Comparison of ENCODE assay signal across 8 cellular contexts in the genomic region with DNA sequence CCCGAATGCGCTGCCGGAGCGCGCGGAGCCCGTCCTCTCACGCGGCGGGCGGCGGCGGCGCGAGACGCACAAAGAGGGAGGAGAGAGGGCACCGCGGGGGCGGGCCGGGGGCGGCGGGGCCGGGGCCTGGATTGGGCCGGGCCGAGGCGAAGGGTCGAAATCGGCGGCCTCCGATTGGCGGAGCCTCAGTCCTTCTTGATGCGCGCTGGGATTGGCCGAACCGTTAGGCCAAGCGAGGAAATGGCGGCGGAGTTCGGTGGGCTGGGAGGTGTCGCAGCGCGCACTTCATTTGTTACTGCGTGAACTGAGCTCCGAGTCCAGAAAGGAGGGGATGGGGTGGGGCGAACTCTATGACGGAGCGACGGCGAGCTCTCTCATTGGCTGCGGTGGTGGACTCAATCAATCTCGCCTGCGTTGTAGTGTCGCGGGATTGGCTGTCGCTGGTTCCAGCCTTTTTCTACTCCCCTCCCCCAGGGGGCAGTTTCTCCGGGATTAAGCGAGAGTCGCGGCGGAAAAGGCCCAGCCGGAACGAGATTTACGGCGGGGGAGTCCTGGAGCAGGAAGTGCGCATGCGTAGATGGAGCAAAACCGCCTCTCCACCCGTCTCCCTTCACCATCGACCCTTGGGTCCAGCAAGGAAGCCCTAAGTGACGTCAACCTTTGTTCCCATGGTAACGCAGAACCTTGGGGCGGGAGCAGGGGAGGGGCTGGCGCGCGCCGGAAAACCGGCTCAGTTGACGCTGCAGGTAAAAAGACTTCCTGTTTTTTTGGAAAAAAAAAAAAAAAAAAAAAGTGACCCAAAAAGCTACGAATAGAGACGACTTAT. TPM values are rescaled to one million over a fixed set of nuclear protein-coding genes. Genes with fewer than 3 reads are reported as not detected.
DNase-seq lines count a peak whose midpoint lies in the region; ATAC-seq, FAIRE-seq and TF ChIP-seq lines count a peak whose summit lies in the region.

A gene with protein sequence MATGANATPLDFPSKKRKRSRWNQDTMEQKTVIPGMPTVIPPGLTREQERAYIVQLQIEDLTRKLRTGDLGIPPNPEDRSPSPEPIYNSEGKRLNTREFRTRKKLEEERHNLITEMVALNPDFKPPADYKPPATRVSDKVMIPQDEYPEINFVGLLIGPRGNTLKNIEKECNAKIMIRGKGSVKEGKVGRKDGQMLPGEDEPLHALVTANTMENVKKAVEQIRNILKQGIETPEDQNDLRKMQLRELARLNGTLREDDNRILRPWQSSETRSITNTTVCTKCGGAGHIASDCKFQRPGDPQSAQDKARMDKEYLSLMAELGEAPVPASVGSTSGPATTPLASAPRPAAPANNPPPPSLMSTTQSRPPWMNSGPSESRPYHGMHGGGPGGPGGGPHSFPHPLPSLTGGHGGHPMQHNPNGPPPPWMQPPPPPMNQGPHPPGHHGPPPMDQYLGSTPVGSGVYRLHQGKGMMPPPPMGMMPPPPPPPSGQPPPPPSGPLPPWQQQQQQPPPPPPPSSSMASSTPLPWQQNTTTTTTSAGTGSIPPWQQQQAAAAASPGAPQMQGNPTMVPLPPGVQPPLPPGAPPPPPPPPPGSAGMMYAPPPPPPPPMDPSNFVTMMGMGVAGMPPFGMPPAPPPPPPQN (minus strand): TSS at position 70 of the 826 bp plus-strand sequence. CDS start 150 bp downstream, outside the sequence.

- H3K9me3 ChIP-seq in iPS-20b (ENCODE audit: insufficient read depth, low read depth, low read length) = no peaks in the 10 kb centered on the region

- TF ChIP-seq CTCF in VCaP (conservative IDR thresholded peaks at IDR 0.05) = 0 out of 2 replicates have a peak, but pooled peaks have one; percentile 32
- TF ChIP-seq CTCF in bronchial epithelial cell (IDR thresholded peaks at IDR 0.05; ENCODE audit: insufficient read depth, low read length, severe bottlenecking) = peak; percentile 14

- no peaks in the 10 kb centered on the region for H3K27me3 ChIP-seq in bronchial epithelial cell (ENCODE audit: control insufficient read depth, insufficient read depth, low read length)
- H3K27me3 ChIP-seq in iPS-20b (ENCODE audit: insufficient read depth, low read length) = no peaks in the 10 kb centered on the region

- H3K4me1 ChIP-seq in iPS-20b (ENCODE audit: insufficient read depth, low read length) = peaks cover 14% of the 10 kb centered on the region

- peak; percentile 73 for FAIRE-seq in bronchial epithelial cell (lab: Jason Lieb, UNC)

- peak; percentile 84 for ATAC-seq in GM18870 (IDR thresholded peaks at IDR 0.05; ENCODE audit: unreplicated experiment)
- ATAC-seq in HG03135 (IDR thresholded peaks at IDR 0.05; ENCODE audit: unreplicated experiment) = peak; percentile 77

- H3K4me3 ChIP-seq in bronchial epithelial cell (ENCODE audit: low read depth, low read length) = peak within 1 kb of the TSS; percentile 69
- H3K4me3 ChIP-seq in iPS-20b (ENCODE audit: low read length) = peak within 1 kb of the TSS; percentile 100
- peak within 1 kb of the TSS; percentile 87 to 97 (median 93) for H3K4me3 ChIP-seq in skin epidermis

- peak within 1 kb of the TSS; percentile 88 for H3K9ac ChIP-seq in iPS-20b (ENCODE audit: low read depth, low read length)

- H3K36me3 ChIP-seq in bronchial epithelial cell (ENCODE audit: control insufficient read depth, insufficient read depth, low read length) (peaks cover 8% of the 10 kb centered on the region), iPS-20b (ENCODE audit: insufficient read depth, low read depth, low read length) (peaks cover 38% of the 10 kb centered on the region)

- in situ Hi-C loops in ACHN (cut with HindIII; ENCODE audit: low pct_ligation_motif_present, low pct_unique_long_range_greater_than_20kb, low sequenced_read_pairs) = no loop called here

- DNase-seq in ACHN = peak; percentile 99
- peak; percentile 99 for DNase-seq in NCI-H2196 treated with DMSO at 0.1 percent for 48 hours (lab: John Stamatoyannopoulos, UW; ENCODE audit: unreplicated experiment)
- peak; percentile 99 for DNase-seq in bronchial epithelial cell (ENCODE audit: low read depth)

- H3K27ac ChIP-seq in VCaP (peak within 1 kb of the TSS; percentile 100), iPS-20b (ENCODE audit: low read length) (peak within 1 kb of the TSS; percentile 89), skin epidermis (peak within 1 kb of the TSS; percentile 95 to 100 (median 99))

RNA-seq across cellular contexts. Expression of the gene that starts here (rescaled TPM):
- total RNA-seq in bronchial epithelial cell = 44.5 and 59.3 TPM in 2 replicates

Comparison
In these comparisons a context has a peak if more than half of its experiments do, and no peak if none do; other contexts are left out.
1. Peak in every context shown above with its lines: DNase-seq, ATAC-seq, H3K4me3 ChIP-seq and H3K27ac ChIP-seq.